In the genomic region with DNA sequence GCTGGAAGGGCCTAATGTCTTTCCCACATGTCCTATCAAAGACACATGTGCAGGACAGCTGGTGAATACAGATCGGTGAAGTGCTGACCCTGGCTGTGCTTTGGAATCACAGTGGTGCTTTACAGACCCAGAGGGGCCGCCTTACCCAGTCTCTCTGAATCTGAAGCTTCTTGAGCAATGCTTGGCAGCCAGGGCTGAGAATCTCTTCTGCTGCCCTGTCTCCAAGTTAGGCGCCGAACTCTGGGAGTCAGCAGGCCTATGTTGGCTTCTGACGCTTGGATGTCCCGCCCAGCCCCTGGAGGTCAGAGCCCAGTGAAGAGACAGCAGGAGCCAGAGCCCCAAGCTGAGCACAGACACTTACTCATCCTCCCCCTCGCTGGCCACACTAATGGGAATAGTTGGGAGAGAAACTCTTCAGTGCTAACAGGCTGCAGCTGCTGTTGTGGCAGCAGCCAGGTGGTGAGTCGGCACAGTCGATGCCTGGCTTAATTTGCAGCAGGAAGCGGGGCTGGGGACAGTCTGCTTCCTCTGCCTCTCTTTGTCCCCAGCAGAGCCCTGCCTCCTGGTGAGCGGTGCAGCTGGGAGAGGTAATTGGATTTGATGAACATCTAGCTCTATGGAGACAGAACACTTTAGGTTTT, we compare ENCODE assay signal across 8 cellular contexts.
A peak's percentile ranks its signal among the peaks of the same experiment; 100 is the strongest.
DNase-seq lines count a peak whose midpoint lies in the region; ATAC-seq and TF ChIP-seq lines count a peak whose summit lies in the region.

No MANE protein-coding gene starts in this region.

- H3K9me3 Mint-ChIP-seq in glutamatergic neuron (ENCODE audit: unreplicated experiment): peaks cover 25% of the 10 kb centered on the region

- H3K27ac ChIP-seq in RWPE1: no peak overlapping the region

- no peaks in the 10 kb centered on the region for H3K36me3 ChIP-seq in H7 (replicated peaks; ENCODE audit: control insufficient read depth, insufficient read depth, low read length)

- no peaks in the 10 kb centered on the region for H3K36me3 Mint-ChIP-seq in glutamatergic neuron (ENCODE audit: unreplicated experiment)

- POLR2A ChIA-PET in RWPE1 (lab: Yijun Ruan, JAX; ENCODE audit: low non-redundant PET): no interaction called here

- H3K4me1 Mint-ChIP-seq in glutamatergic neuron (ENCODE audit: low read depth, unreplicated experiment): peaks cover 37% of the 10 kb centered on the region

- no peak overlapping the region for H3K4me3 ChIP-seq in H7 (ENCODE audit: insufficient read depth, low read depth, low read length)

- peaks cover 17% of the 10 kb centered on the region for H3K27me3 Mint-ChIP-seq in glutamatergic neuron (ENCODE audit: unreplicated experiment)

- H3K27me3 ChIP-seq in H7 (ENCODE audit: control insufficient read depth, insufficient read depth, low read length): no peaks in the 10 kb centered on the region

- ATAC-seq in sciatic nerve: peak; percentile 95

- intact Hi-C loops in sciatic nerve (cut with DNase I): no loop called here

- H3K27ac Mint-ChIP-seq in glutamatergic neuron (ENCODE audit: unreplicated experiment): peak overlapping the region; percentile 92

- H3K4me3 Mint-ChIP-seq in glutamatergic neuron (ENCODE audit: unreplicated experiment): peak overlapping the region; percentile 76

- DNase-seq in H7 (peak; percentile 34), NCI-H82 (lab: John Stamatoyannopoulos, UW) (peak; percentile 100), glutamatergic neuron (peak; percentile 89), sciatic nerve (ENCODE audit: low spot score) (peak; percentile 77), RWPE1 (ENCODE audit: low spot score) (no peak), T-helper 9 cell (no peak)
- no peak for DNase-seq in stimulated activated CD4-positive, alpha-beta T cell treated with anti-CD3 and anti-CD28 coated beads, Interleukin-2, amount 100 ng/mL, for 24 hours
- DNase-seq in activated CD8-positive, alpha-beta memory T cell treated with anti-CD3 and anti-CD28 coated beads, Interleukin-2, amount 50 U/mL, for 48 hours: no peak

- no peak for TF ChIP-seq CTCF in glutamatergic neuron (IDR thresholded peaks at IDR 0.05; ENCODE audit: partially characterized antibody, unreplicated experiment)
- no peak for TF ChIP-seq CTCF in RWPE1 (conservative IDR thresholded peaks at IDR 0.05; ENCODE audit: low read depth)

- CTCF ChIA-PET in RWPE1 (lab: Yijun Ruan, JAX): no interaction called here

Comparison
In these comparisons a context has a peak if more than half of its experiments do, and no peak if none do; other contexts are left out.
1. DNase-seq: peak in H7 (single experiment), NCI-H82 (single experiment), glutamatergic neuron (single experiment) and sciatic nerve (single experiment); none in stimulated activated CD4-positive, alpha-beta T cell treated with anti-CD3 and anti-CD28 coated beads, Interleukin-2, amount 100 ng/mL, for 24 hours (0 of 2), RWPE1 (single experiment), T-helper 9 cell (single experiment) and activated CD8-positive, alpha-beta memory T cell treated with anti-CD3 and anti-CD28 coated beads, Interleukin-2, amount 50 U/mL, for 48 hours (single experiment).